In the genomic region with DNA sequence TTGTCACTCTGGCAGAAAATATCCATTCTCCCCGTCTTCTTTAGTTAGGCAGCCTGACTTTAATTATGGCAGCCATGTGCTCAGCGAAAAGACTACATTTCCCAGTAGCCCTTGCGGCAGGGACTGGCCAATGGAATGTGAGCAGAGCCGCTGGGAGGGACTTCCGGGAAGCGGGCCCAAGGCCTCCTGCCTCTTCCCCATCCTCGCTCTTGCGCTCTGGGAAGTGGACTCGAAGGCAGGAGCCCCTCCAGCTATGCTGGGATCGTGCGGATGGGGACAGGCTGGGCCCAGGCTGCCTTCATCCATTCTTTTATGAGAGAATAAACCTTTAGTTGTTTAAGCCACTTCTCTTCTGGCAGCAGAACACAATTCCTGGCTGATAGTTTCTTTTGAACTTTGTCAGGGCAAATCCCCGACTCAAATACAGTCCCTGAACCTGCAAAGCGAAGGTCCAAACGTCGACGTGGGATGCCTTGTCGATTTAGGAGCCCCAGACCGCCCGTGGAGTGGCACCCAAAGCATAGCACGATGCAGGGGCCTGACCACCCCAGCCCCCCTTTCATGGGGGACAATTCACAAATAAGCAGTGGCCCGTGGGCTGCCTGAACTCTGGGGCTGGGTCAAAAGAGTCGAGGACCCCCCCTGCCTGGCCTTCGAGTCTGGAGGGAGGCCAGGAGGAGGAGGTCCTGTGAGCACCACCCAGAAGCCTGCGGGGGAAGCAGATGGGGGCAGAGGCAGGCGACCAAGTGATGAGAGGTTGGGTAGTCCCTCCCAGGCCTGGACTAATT, we compare ENCODE assay signal across 8 cellular contexts. TPM values are rescaled to one million over a fixed set of nuclear protein-coding genes. Genes with fewer than 3 reads are reported as not detected.
DNase-seq lines count a peak whose midpoint lies in the region; ATAC-seq and TF ChIP-seq lines count a peak whose summit lies in the region.

No MANE protein-coding gene starts in this region.

- H3F3A ChIP-seq in SU-DHL-6 (ENCODE audit: insufficient read depth): no peaks in the 10 kb centered on the region

- H3K27me3 ChIP-seq in SU-DHL-6 (ENCODE audit: low read length) (no peaks in the 10 kb centered on the region), rectal smooth muscle tissue (ENCODE audit: control insufficient read depth, insufficient read depth, low read length) (no peaks in the 10 kb centered on the region)

- H3K4me3 ChIP-seq in SU-DHL-6 (ENCODE audit: insufficient read depth, low read length, poor library complexity, severe bottlenecking): no peak overlapping the region
- peak overlapping the region; percentile 20 for H3K4me3 ChIP-seq in rectal smooth muscle tissue (ENCODE audit: low read length)

- H3K27ac ChIP-seq in SU-DHL-6 (ENCODE audit: low read depth, low read length) (no peak overlapping the region), rectal smooth muscle tissue (ENCODE audit: low read depth, low read length) (peak overlapping the region; percentile 23)

- TF ChIP-seq CTCF in GM10248 (IDR thresholded peaks at IDR 0.05; ENCODE audit: control extremely low read depth, extremely low read depth, low read depth, missing control alignments) (no peak), SU-DHL-6 (IDR thresholded peaks at IDR 0.05; ENCODE audit: insufficient read depth, low read length, poor library complexity, severe bottlenecking) (no peak)

- no peaks in the 10 kb centered on the region for H3K27me3 Mint-ChIP-seq in activated naive CD8-positive, alpha-beta T cell

- DNase-seq in GM10248 (ENCODE audit: extremely low spot score) (peak; percentile 92), NCI-H1105 (lab: John Stamatoyannopoulos, UW) (peak; percentile 89), cardiac septum (ENCODE audit: low spot score) (peak; percentile 95), DMS79 (lab: John Stamatoyannopoulos, UW) (no peak)

- peak overlapping the region; percentile 49 for H3K4me2 ChIP-seq in SU-DHL-6 (ENCODE audit: low read depth, low read length, poor library complexity, severe bottlenecking)

- H3K4me1 ChIP-seq in rectal smooth muscle tissue (ENCODE audit: control insufficient read depth, insufficient read depth, low read length): no peaks in the 10 kb centered on the region

- no peaks in the 10 kb centered on the region for H3K9me2 ChIP-seq in SU-DHL-6 (replicated peaks; ENCODE audit: insufficient read depth, low read length)

- no peaks in the 10 kb centered on the region for H3K9me3 Mint-ChIP-seq in activated naive CD8-positive, alpha-beta T cell (ENCODE audit: low read depth)

- H3K9me3 ChIP-seq in SU-DHL-6 (ENCODE audit: insufficient read depth, low read length): no peaks in the 10 kb centered on the region

- H3K36me3 ChIP-seq in SU-DHL-6 (ENCODE audit: low read length): no peaks in the 10 kb centered on the region
- no peaks in the 10 kb centered on the region for H3K36me3 ChIP-seq in rectal smooth muscle tissue (ENCODE audit: control insufficient read depth, insufficient read depth, low read length)

- H2AFZ ChIP-seq in SU-DHL-6 (ENCODE audit: low read depth, low read length, severe bottlenecking): peak overlapping the region; percentile 66

- peak overlapping the region; percentile 85 for H3K27ac Mint-ChIP-seq in activated naive CD8-positive, alpha-beta T cell

- H3K36me3 Mint-ChIP-seq in activated naive CD8-positive, alpha-beta T cell: no peaks in the 10 kb centered on the region

- peaks cover 5% of the 10 kb centered on the region for H3K4me1 Mint-ChIP-seq in activated naive CD8-positive, alpha-beta T cell (ENCODE audit: low read depth)

- POLR2A ChIA-PET in GM10248 (lab: Yijun Ruan, JAX): no interaction called here

- CTCF ChIA-PET in GM10248 (lab: Yijun Ruan, JAX): interaction anchor here (1.4 kb wide), 1 partner anchor 135 kb away, joined by 7 read pairs; no protein-coding TSS in a partner anchor

- H3K9ac ChIP-seq in SU-DHL-6 (ENCODE audit: low read length): peak overlapping the region; percentile 20; the same call in 1 of the 2 replicates
- no peak overlapping the region for H3K9ac ChIP-seq in rectal smooth muscle tissue (ENCODE audit: low read length)

- ATAC-seq in HG02588 (IDR thresholded peaks at IDR 0.05; ENCODE audit: unreplicated experiment): peak; percentile 78

- intact Hi-C loops in cardiac septum (cut with DNase I): no loop called here

- no peak overlapping the region for H3K4me3 Mint-ChIP-seq in activated naive CD8-positive, alpha-beta T cell

- H4K20me1 ChIP-seq in SU-DHL-6 (ENCODE audit: low read depth, low read length): no peaks in the 10 kb centered on the region

- no peaks in the 10 kb centered on the region for H3K79me2 ChIP-seq in SU-DHL-6 (ENCODE audit: insufficient read depth, low read length)

RNA-seq across cellular contexts. Expression of gene LRTM2, which starts 15.6 kb away (rescaled TPM):
- total RNA-seq in cardiac septum: not detected
